Comparison of ENCODE assay signal across 10 cellular contexts in the genomic region with DNA sequence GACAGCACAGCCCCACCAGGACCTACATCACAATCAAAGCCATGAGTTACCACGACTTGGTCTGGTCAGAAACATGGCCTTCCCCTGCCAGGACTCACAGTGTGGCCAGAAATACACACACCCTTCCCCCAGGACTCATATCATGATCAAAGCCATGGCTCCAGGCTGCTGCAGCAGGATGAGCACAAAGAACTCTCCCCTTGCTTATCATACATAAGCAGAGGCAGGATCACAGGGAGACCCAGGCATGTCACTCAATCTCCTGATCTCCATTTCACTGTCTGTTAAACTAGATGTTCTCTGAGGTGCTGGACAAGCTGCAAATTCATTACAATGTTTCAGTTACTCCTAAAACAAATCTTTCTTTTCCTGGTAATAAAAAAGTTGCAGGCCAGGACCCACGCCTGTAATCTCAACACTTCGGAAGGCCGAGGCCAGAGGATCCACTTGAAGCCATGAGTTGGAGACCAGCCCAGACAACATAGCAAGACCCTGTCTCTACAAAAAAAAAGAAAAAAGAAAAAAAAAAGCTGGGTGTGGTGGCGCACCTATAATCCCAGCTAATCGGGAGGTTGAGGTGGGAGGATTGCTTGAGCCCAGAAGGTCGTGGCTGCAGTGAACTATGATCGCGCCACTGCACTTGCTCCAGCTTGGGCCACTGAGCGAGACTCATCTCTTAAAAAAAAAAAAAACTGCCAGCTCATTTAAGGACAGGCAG. TPM values are rescaled to one million over a fixed set of nuclear protein-coding genes. Genes with fewer than 3 reads are reported as not detected.
DNase-seq lines count a peak whose midpoint lies in the region; ATAC-seq and TF ChIP-seq lines count a peak whose summit lies in the region.
"Had no signal": no experiment of that assay in that cellular context is flagged by ENCODE, and none has a peak within 500 bp of the region (broad histone marks: within the 10 kb centered on the region; RNA-seq: fewer than 3 reads in every experiment).

No MANE protein-coding gene starts in this region.

- H3K27me3 ChIP-seq in OCI-LY1 (ENCODE audit: insufficient read depth, low read length) (no peaks in the 10 kb centered on the region), colonic mucosa (no peaks in the 10 kb centered on the region)

- peak overlapping the region; percentile 74 for H3K4me3 ChIP-seq in OCI-LY1 (ENCODE audit: low read depth, low read length, poor library complexity, severe bottlenecking)
- H3K4me3 ChIP-seq in colonic mucosa, result peak overlapping the region; percentile 50

- TF ChIP-seq CTCF in OCI-LY1 (IDR thresholded peaks at IDR 0.05; ENCODE audit: low read length), result no peak
- TF ChIP-seq CTCF in colonic mucosa (IDR thresholded peaks at IDR 0.05), result no peak
- no peak for TF ChIP-seq CTCF in progenitor cell of endocrine pancreas (IDR thresholded peaks at IDR 0.05; ENCODE audit: unreplicated experiment)

- H3K9me2 ChIP-seq in OCI-LY1 (ENCODE audit: low read depth, low read length), result no peaks in the 10 kb centered on the region

- peak overlapping the region; percentile 87 for H3K4me3 Mint-ChIP-seq in activated CD4-positive, alpha-beta T cell treated with anti-CD3 and anti-CD28 coated beads for 36 hours
- peak overlapping the region; percentile 87 for H3K4me3 Mint-ChIP-seq in progenitor cell of endocrine pancreas (ENCODE audit: low read depth)

- no peak for ATAC-seq in activated CD4-positive, alpha-beta T cell treated with anti-CD3 and anti-CD28 coated beads for 36 hours
- no peak for ATAC-seq in HG03025 (IDR thresholded peaks at IDR 0.05; ENCODE audit: low FRiP score, unreplicated experiment)

- peaks cover 61% of the 10 kb centered on the region for H3K4me1 ChIP-seq in OCI-LY1 (ENCODE audit: insufficient read depth, low read length, severe bottlenecking)
- H3K4me1 ChIP-seq in colonic mucosa, result peaks cover 10% of the 10 kb centered on the region

- H3K4me2 ChIP-seq in OCI-LY1 (ENCODE audit: low read length), result peak overlapping the region; percentile 70

- H3K27ac ChIP-seq in OCI-LY1 (ENCODE audit: low read depth, low read length, poor library complexity, severe bottlenecking), result peak overlapping the region; percentile 10
- H3K27ac ChIP-seq in colonic mucosa, result peak overlapping the region; percentile 9

- CTCF ChIA-PET in activated CD4-positive, alpha-beta T cell treated with anti-CD3 and anti-CD28 coated beads for 36 hours (lab: Charles Lee), result interaction anchor here (1.0 to 5.0 kb wide), 4 partner anchors 80 to 119 kb away, joined by 3 to 43 read pairs (median 11); partner anchors contain the start of genes CCDC51, SLC26A6 and TMA7

- H3K36me3 Mint-ChIP-seq in activated CD4-positive, alpha-beta T cell treated with anti-CD3 and anti-CD28 coated beads for 36 hours (ENCODE audit: low read depth), result peaks cover 13% of the 10 kb centered on the region
- H3K36me3 Mint-ChIP-seq in progenitor cell of endocrine pancreas (ENCODE audit: insufficient read depth), result peaks cover 4% of the 10 kb centered on the region

- H3K9me3 ChIP-seq in OCI-LY1 (ENCODE audit: low read length) (no peaks in the 10 kb centered on the region), colonic mucosa (no peaks in the 10 kb centered on the region)

- H3F3A ChIP-seq in OCI-LY1 (ENCODE audit: insufficient read depth, low read length), result no peaks in the 10 kb centered on the region

- H3K9ac ChIP-seq in OCI-LY1 (ENCODE audit: low read length), result peak overlapping the region; percentile 62; the same call in 1 of the 2 replicates
- peak overlapping the region in 1 of 2 donors; percentile 58 for H3K9ac ChIP-seq in colonic mucosa (ENCODE audit: low read depth in 2 of 2, low read length in 2 of 2)

- DNase-seq in activated CD4-positive, alpha-beta T cell treated with anti-CD3 and anti-CD28 coated beads for 36 hours, result no peak
- DNase-seq in activated CD4-positive, alpha-beta T cell treated with anti-CD3 and anti-CD28 coated beads, Interleukin-2, amount 50 U/mL, for 1 hour, result no peak
- DNase-seq in colonic mucosa (no peak), progenitor cell of endocrine pancreas (ENCODE audit: low spot score, unreplicated experiment) (no peak), COR-L47 (lab: John Stamatoyannopoulos, UW) (no peak), ecto neural progenitor cell (ENCODE audit: low spot score) (no peak)
- DNase-seq: activated CD8-positive, alpha-beta memory T cell treated with anti-CD3 and anti-CD28 coated beads, Interleukin-2, amount 50 U/mL, for 48 hours; NCI-H524 treated with DMSO at 0.1 percent for 48 hours had no signal

- peak overlapping the region; percentile 67 for H3K27ac Mint-ChIP-seq in activated CD4-positive, alpha-beta T cell treated with anti-CD3 and anti-CD28 coated beads for 36 hours
- H3K27ac Mint-ChIP-seq in progenitor cell of endocrine pancreas, result peak overlapping the region; percentile 91

- no peaks in the 10 kb centered on the region for H3K79me2 ChIP-seq in OCI-LY1 (ENCODE audit: insufficient read depth, low read length)

- H3K36me3 ChIP-seq in OCI-LY1 (ENCODE audit: insufficient read depth, low read length) (peaks cover 5% of the 10 kb centered on the region), colonic mucosa (no peaks in the 10 kb centered on the region)

- no peaks in the 10 kb centered on the region for H3K27me3 Mint-ChIP-seq in activated CD4-positive, alpha-beta T cell treated with anti-CD3 and anti-CD28 coated beads for 36 hours
- H3K27me3 Mint-ChIP-seq in progenitor cell of endocrine pancreas, result no peaks in the 10 kb centered on the region

- H3K9me3 Mint-ChIP-seq in activated CD4-positive, alpha-beta T cell treated with anti-CD3 and anti-CD28 coated beads for 36 hours (ENCODE audit: low read depth), result no peaks in the 10 kb centered on the region
- H3K9me3 Mint-ChIP-seq in progenitor cell of endocrine pancreas (ENCODE audit: low read depth), result no peaks in the 10 kb centered on the region

- intact Hi-C loops in activated CD4-positive, alpha-beta T cell treated with anti-CD3 and anti-CD28 coated beads for 36 hours (cut with DNase I, micrococcal nuclease), result loop anchor here (5.0 to 10.0 kb wide), 6 partner anchors 52 to 537 kb away; partner anchors contain the start of genes ARIH2 (in 1 of the 2), NME6 (in 1 of the 2), QRICH1 (in 1 of the 2) and UQCRC1 (in 1 of the 2)
- intact Hi-C loops in colonic mucosa (cut with DNase I), result no loop called here

- H4K20me1 ChIP-seq in OCI-LY1 (ENCODE audit: insufficient read depth, low read length), result no peaks in the 10 kb centered on the region

- POLR2A ChIA-PET in activated CD4-positive, alpha-beta T cell treated with anti-CD3 and anti-CD28 coated beads for 36 hours (lab: Charles Lee), result no interaction called here

- no peak overlapping the region for H2AFZ ChIP-seq in OCI-LY1 (ENCODE audit: low read length)

- H3K4me1 Mint-ChIP-seq in activated CD4-positive, alpha-beta T cell treated with anti-CD3 and anti-CD28 coated beads for 36 hours, result peaks cover 23% of the 10 kb centered on the region
- peaks cover 47% of the 10 kb centered on the region for H3K4me1 Mint-ChIP-seq in progenitor cell of endocrine pancreas (ENCODE audit: low read depth)

RNA-seq across cellular contexts. Expression of gene PFKFB4, which starts 1.2 kb away (rescaled TPM):
- total RNA-seq in activated CD4-positive, alpha-beta T cell treated with anti-CD3 and anti-CD28 coated beads for 36 hours, result 10 to 100 TPM; 58.4 to 63.7 TPM
- total RNA-seq in colonic mucosa (10 to 100 TPM in 1 of 2 donors, 1 to 10 TPM in 1; 8.1 to 51.0 TPM), progenitor cell of endocrine pancreas (39.7 and 45.0 TPM in 2 replicates)

RNA-seq across cellular contexts. Expression of gene UCN2, which starts 8.2 kb away (rescaled TPM):
- total RNA-seq in activated CD4-positive, alpha-beta T cell treated with anti-CD3 and anti-CD28 coated beads for 36 hours, result not detected
- not detected for total RNA-seq in colonic mucosa
- 1.2 and 1.4 TPM in 2 replicates for total RNA-seq in progenitor cell of endocrine pancreas

RNA-seq across cellular contexts. Expression of gene COL7A1, which starts 39.7 kb away (rescaled TPM):
- total RNA-seq in activated CD4-positive, alpha-beta T cell treated with anti-CD3 and anti-CD28 coated beads for 36 hours, result under 1 TPM; 0.65 to 0.85 TPM
- total RNA-seq in colonic mucosa (1 to 10 TPM; 3.8 to 5.1 TPM), progenitor cell of endocrine pancreas (31.5 and 38.4 TPM in 2 replicates)

RNA-seq across cellular contexts. Expression of gene SHISA5, which starts 51.4 kb away (rescaled TPM):
- total RNA-seq in activated CD4-positive, alpha-beta T cell treated with anti-CD3 and anti-CD28 coated beads for 36 hours, result 10 to 100 TPM; 52.9 to 68.8 TPM
- 100 to 1,000 TPM; 115 to 123 TPM for total RNA-seq in colonic mucosa
- total RNA-seq in progenitor cell of endocrine pancreas, result 157 and 162 TPM in 2 replicates

RNA-seq across cellular contexts. Expression of gene UQCRC1, which starts 54.1 kb away (rescaled TPM):
- 100 to 1,000 TPM; 205 to 231 TPM for total RNA-seq in activated CD4-positive, alpha-beta T cell treated with anti-CD3 and anti-CD28 coated beads for 36 hours
- 100 to 1,000 TPM; 682 to 753 TPM for total RNA-seq in colonic mucosa
- 209 and 219 TPM in 2 replicates for total RNA-seq in progenitor cell of endocrine pancreas
